1 cellular context compared by ENCODE assay signal in the genomic region with DNA sequence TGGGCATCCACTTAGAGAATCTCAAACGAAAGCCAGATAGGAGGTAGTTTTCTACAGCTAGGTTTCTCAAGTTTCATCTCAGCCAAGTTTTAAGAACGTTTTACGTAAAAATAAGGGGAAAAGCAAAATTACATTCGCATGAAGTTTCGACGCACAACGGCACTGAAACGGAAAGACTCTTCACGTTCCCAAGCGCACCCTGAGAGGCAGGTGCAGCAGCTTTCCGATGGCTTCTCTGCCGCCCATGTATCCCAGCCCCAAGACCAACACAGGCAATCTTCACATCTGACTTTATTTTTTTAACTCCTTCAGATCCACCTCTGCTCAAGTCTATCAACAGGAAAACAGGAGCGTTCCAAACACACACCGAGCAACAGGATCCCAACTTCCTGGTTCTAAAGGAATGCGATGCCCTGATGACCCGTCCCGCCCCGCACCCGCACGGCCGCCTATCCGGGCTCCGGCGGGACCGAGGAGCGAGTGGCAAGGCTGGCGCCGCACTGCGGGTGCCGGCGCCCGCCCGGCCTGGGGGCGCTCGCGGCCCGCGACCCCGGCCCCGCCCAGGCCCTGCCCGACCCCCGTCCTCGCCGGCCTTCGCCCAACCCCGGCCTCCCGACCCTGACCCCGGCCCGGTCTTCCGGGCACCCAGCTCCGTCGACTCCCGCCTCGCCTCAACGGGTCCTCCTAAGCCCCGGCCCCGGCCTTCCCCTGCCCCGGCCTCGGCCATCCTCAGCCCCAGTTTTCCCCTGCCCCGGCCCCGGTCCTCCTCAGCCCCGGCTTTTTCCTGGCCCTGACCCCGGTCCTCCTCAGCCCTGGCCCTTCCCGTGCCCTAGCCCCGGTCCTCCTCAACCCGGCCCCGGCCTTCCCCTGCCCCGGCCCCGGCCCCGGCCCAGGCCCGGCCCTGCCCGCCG.
TF ChIP-seq lines count a peak whose summit lies in the region.

No MANE protein-coding gene starts in this region.

TF ChIP-seq in HCT116, 20 proteins besides CTCF, POLR2A, EP300 and RAD21:
- TF ChIP-seq SP1 (IDR thresholded peaks at IDR 0.05; ENCODE audit: low read depth) (no peak), JUND (IDR thresholded peaks at IDR 0.05) (no peak), ELF1 (IDR thresholded peaks at IDR 0.05; ENCODE audit: borderline replicate concordance, low read depth) (peak; percentile 39; the same call in 1 of the 2 replicates), ZBTB33 (IDR thresholded peaks at IDR 0.05; ENCODE audit: extremely low read depth, insufficient replicate concordance, low read length) (no peak)
TF ChIP-seq in HCT116: peak in this region for 1.
